Comparison of ENCODE assay signal across 27 cellular contexts in genomic region chr19:7663711-7664110, GRCh38. TPM values are rescaled to one million over a fixed set of nuclear protein-coding genes. Genes with fewer than 3 reads are reported as not detected.
"Had no signal": no experiment of that assay in that cellular context is flagged by ENCODE, and none has a peak within 500 bp of the region (broad histone marks: within the 10 kb centered on the region; RNA-seq: fewer than 3 reads in every experiment).

No MANE protein-coding gene starts in this region.

- H3K9ac ChIP-seq: SK-N-SH had no signal

- H3K27ac ChIP-seq: RWPE1 had no signal

- H3K36me3 Mint-ChIP-seq: T-cell had no signal

- ATAC-seq: HepG2, Panc1, PC-3, T-cell had no signal

- H3K9me2 ChIP-seq: SK-N-SH had no signal

- H3K27ac Mint-ChIP-seq: T-cell had no signal

- H3K9me3 Mint-ChIP-seq: T-cell had no signal

- H3K9me3 ChIP-seq: SK-N-SH had no signal

- H3K4me2 ChIP-seq: SK-N-SH had no signal

- DNase-seq: IMR-90, Karpas-422, KG1, MM.1S, NCI-H1092 treated with DMSO at 0.1 percent for 48 hours, NCI-H1436, NCI-H187, NCI-H2029, NCI-H2081 treated with DMSO at 0.1 percent for 48 hours, NCI-H2171, NCI-H226, NCI-H446, NCI-H510A, NCI-H524 treated with DMSO at 0.1 percent for 48 hours, NCI-H69, NCI-H774, PC-3, SIG-M5, SK-N-SH, SW 1271, T-cell had no signal

RNA-seq across cellular contexts. Expression of gene RETN, which starts 5.1 kb away (rescaled TPM):
- total RNA-seq: HepG2, HT1080, IMR-90, M059J, PC-3, SK-MEL-5 had no signal
- polyA plus RNA-seq: HepG2, IMR-90, SK-N-SH had no signal

RNA-seq across cellular contexts. Expression of gene MCEMP1, which starts 13.2 kb away (rescaled TPM):
- total RNA-seq: HepG2, HT1080, IMR-90, M059J, PC-3, SK-MEL-5 had no signal
- polyA plus RNA-seq: HepG2, SK-N-SH had no signal

RNA-seq across cellular contexts. Expression of gene PCP2, which starts 30.2 kb away (rescaled TPM):
- total RNA-seq: HepG2, HT1080, IMR-90, M059J, PC-3, SK-MEL-5 had no signal
- polyA plus RNA-seq: IMR-90, SK-N-SH had no signal
